22 cellular contexts compared by ENCODE assay signal in the genomic region with DNA sequence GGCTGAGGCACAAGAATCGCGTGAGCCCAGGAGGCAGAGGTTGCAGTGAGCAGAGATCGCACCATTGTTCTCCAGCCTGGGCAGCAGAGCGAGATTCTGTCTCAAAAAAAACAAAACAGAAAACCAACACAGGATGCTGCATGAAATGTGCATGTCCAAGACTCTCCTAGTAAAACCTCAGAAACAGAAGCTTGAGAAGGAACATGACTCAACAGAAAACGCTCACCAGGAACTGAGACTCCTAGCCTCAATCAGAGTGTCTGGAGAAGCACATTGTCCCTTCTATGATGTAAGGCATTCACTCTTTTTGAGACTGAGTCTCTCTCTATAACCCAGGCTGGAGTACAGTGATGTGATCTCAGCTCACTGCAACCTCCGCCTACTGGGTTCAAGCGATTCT.
A peak's percentile ranks its signal among the peaks of the same experiment; 100 is the strongest.
DNase-seq lines count a peak whose midpoint lies in the region; ATAC-seq, FAIRE-seq and TF ChIP-seq lines count a peak whose summit lies in the region.
"Had no signal": no experiment of that assay in that cellular context is flagged by ENCODE, and none has a peak within 500 bp of the region (broad histone marks: within the 10 kb centered on the region; RNA-seq: fewer than 3 reads in every experiment).

No MANE protein-coding gene starts in this region.

- H3K9ac ChIP-seq in adipocyte (ENCODE audit: low read length), result no peak overlapping the region

- TF ChIP-seq POLR2A in A549 (IDR thresholded peaks at IDR 0.05; ENCODE audit: low read length), result no peak
- no peak for TF ChIP-seq POLR2A in GM12892 (IDR thresholded peaks at IDR 0.05; ENCODE audit: low read depth, low read length)

- DNase-seq in A549 (ENCODE audit: low read depth in 1 of 2, low spot score in 1 of 2), result no peak
- no peak for DNase-seq in GM12892 (ENCODE audit: insufficient read length)
- DNase-seq in HT1080 (ENCODE audit: low read depth), result peak; percentile 25
- peak; percentile 12 for DNase-seq in adipocyte (ENCODE audit: low read depth)
- no peak for DNase-seq in activated T-cell treated with anti-CD3 and anti-CD28 coated beads for 4 hours
- DNase-seq in C1 segment of cervical spinal cord (lab: John Stamatoyannopoulos, UW), result no peak
- no peak for DNase-seq in GM10266 (ENCODE audit: extremely low spot score)
- DNase-seq: activated CD4-positive, alpha-beta T cell treated with anti-CD3 and anti-CD28 coated beads, Interleukin-2, amount 50 U/mL, for 48 hours; activated T-cell treated with anti-CD3 and anti-CD28 coated beads, Interleukin-2, amount 50 U/mL, for 4 hours; body of pancreas; CD8-positive, alpha-beta memory T cell; EL; lower lobe of right lung; NCI-H1092 treated with DMSO at 0.1 percent for 48 hours; NCI-H524 treated with DMSO at 0.1 percent for 48 hours; PC-9; right cardiac atrium; stimulated activated naive CD8-positive, alpha-beta T cell treated with anti-CD3 and anti-CD28 coated beads, Interleukin-15, amount 100 ng/mL, for 72 hours had no signal

- no peak overlapping the region for H3K4me2 ChIP-seq in A549
- H3K4me2 ChIP-seq: PC-9 had no signal

- TF ChIP-seq EP300 in A549 (IDR thresholded peaks at IDR 0.05), result no peak

- no peaks in the 10 kb centered on the region for H3K9me3 ChIP-seq in A549
- no peaks in the 10 kb centered on the region for H3K9me3 ChIP-seq in adipocyte (ENCODE audit: control insufficient read depth, low read length)
- H3K9me3 ChIP-seq: body of pancreas, esophagus muscularis mucosa, lower lobe of right lung had no signal

- peaks cover 95% of the 10 kb centered on the region for H3K36me3 ChIP-seq in adipocyte (ENCODE audit: control insufficient read depth, insufficient read depth, low read length, severe bottlenecking)

- peak overlapping the region in 1 of 2 experiments; percentile 12; a peak in 1 of 6 replicates for H3K27ac ChIP-seq in A549
- H3K27ac ChIP-seq: body of pancreas, esophagus muscularis mucosa, lower lobe of right lung, PC-9 had no signal

- TF ChIP-seq CTCF in A549 (IDR thresholded peaks at IDR 0.05), result no peak
- no peak for TF ChIP-seq CTCF in GM10266 (IDR thresholded peaks at IDR 0.05; ENCODE audit: control insufficient read depth, insufficient read depth, low read depth, missing control alignments)

- H3K27me3 ChIP-seq in adipocyte (replicated peaks; ENCODE audit: control insufficient read depth, insufficient read depth, low read length), result no peaks in the 10 kb centered on the region
- H3K27me3 ChIP-seq: body of pancreas had no signal

- POLR2A ChIA-PET in A549 (lab: Yijun Ruan, JAX), result no interaction called here

- no peak for FAIRE-seq in A549 (lab: Jason Lieb, UNC)
- peak; percentile 27 for FAIRE-seq in GM12892 (lab: Jason Lieb, UNC)
- FAIRE-seq: urothelium cell line had no signal

- TF ChIP-seq RAD21 in A549 (conservative IDR thresholded peaks at IDR 0.05 in 1 of 2, IDR thresholded peaks at IDR 0.05 in 1 of 2), result no peak

- no peak for ATAC-seq in A549
- no peak for ATAC-seq in HG02840 (IDR thresholded peaks at IDR 0.05; ENCODE audit: low FRiP score, unreplicated experiment)
- ATAC-seq: activated T-cell treated with anti-CD3 and anti-CD28 coated beads, Interleukin-2, amount 50 U/mL, for 4 hours; body of pancreas; HCT116; lower lobe of right lung; right cardiac atrium; stimulated activated naive CD8-positive, alpha-beta T cell treated with anti-CD3 and anti-CD28 coated beads, Interleukin-15, amount 100 ng/mL, for 72 hours had no signal

- H3K4me1 ChIP-seq in A549, result no peaks in the 10 kb centered on the region
- H3K4me1 ChIP-seq in adipocyte (ENCODE audit: control insufficient read depth, insufficient read depth, low read length), result peaks cover 15% of the 10 kb centered on the region
- H3K4me1 ChIP-seq: body of pancreas, lower lobe of right lung had no signal

- CTCF ChIA-PET in A549 (lab: Yijun Ruan, JAX), result interaction anchor here (0.6 to 1.2 kb wide), 4 partner anchors 17 to 399 kb away, joined by 3 read pairs; no protein-coding TSS in a partner anchor

- WGBS in A549 (ENCODE audit: missing lambda C conversion rate), result 95% methylated on average over 7 of the region's 7 CpGs

- H3K4me3 ChIP-seq in A549 (no peak overlapping the region), adipocyte (ENCODE audit: low read length) (no peak overlapping the region)
- H3K4me3 ChIP-seq: body of pancreas, esophagus muscularis mucosa, lower lobe of right lung, PC-9 had no signal

TF ChIP-seq in A549, 52 proteins besides CTCF, POLR2A, EP300 and RAD21:
- TF ChIP-seq MAFK (IDR thresholded peaks at IDR 0.05; ENCODE audit: partially characterized antibody) (peak; percentile 43), POLR2AphosphoS2 (conservative IDR thresholded peaks at IDR 0.05; ENCODE audit: low read length) (no peak), FOSL2 (IDR thresholded peaks at IDR 0.05) (no peak), FOSL2 (CRISPR knock-in tag; IDR thresholded peaks at IDR 0.05) (no peak), NFE2L2 (conservative IDR thresholded peaks at IDR 0.05; ENCODE audit: low read length) (no peak)

Comparison
In these comparisons a context has a peak if more than half of its experiments do, and no peak if none do; other contexts are left out.
1. DNase-seq: peak in HT1080 (single experiment) and adipocyte (single experiment); none in A549 (0 of 2), GM12892 (single experiment), activated T-cell treated with anti-CD3 and anti-CD28 coated beads for 4 hours (single experiment), C1 segment of cervical spinal cord (0 of 14) and GM10266 (single experiment).